Comparison of ENCODE assay signal across 36 cellular contexts in the genomic region with DNA sequence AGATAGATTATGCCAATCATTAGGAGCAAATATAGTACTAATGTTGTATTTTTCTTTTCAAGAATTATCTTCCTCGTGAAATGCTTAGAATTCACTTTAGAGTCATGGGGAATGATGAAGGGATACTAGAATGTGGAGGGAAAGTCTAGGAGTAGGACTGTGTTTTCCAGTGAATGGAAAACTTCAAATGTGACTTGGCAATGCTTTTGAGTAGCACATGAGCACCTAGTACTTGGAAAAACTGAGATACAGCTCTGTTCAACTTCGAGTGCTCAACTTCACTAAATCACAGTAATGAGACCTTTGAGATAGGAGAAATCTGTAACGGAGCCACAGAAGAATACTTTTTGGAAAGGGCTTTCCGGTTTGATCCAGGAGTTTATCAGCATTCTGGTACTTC.
"Had no signal": no experiment of that assay in that cellular context is flagged by ENCODE, and none has a peak within 500 bp of the region (broad histone marks: within the 10 kb centered on the region; RNA-seq: fewer than 3 reads in every experiment).

No MANE protein-coding gene starts in this region.

- H3K4me3 Mint-ChIP-seq: activated B cell treated with CpG ODN at 0.5 μM for 24 hours; activated CD4-positive, alpha-beta memory T cell treated with anti-CD3 and anti-CD28 coated beads for 36 hours; activated CD4-positive, alpha-beta T cell treated with anti-CD3 and anti-CD28 coated beads, Interleukin-2, amount 10 ng/mL, durations not matched to agents 7 days and 5 days; activated CD8-positive, alpha-beta T cell treated with anti-CD3 and anti-CD28 coated beads for 36 hours; activated naive CD4-positive, alpha-beta T cell treated with anti-CD3 and anti-CD28 coated beads for 36 hours; activated naive CD8-positive, alpha-beta T cell treated with anti-CD3 and anti-CD28 coated beads for 36 hours; activated T-cell treated with anti-CD3 and anti-CD28 coated beads, Interleukin-2, amount 50 U/mL, for 4 hours; activated T-cell treated with anti-CD3 and anti-CD28 coated beads, Interleukin-2, amount 50 U/mL, for 72 hours; activated T-helper 1 cell treated with anti-CD3 and anti-CD28 coated beads, Interleukin-12 subunit alpha, Interleukin-12 subunit beta, Interleukin-2, Interleukin-4 antibody, amounts not matched to agents 30 ng/mL and 10 ng/mL and 1 ng/mL, durations not matched to agents 14 hours and 24 hours and 36 hours; activated T-helper 17 cell treated with anti-CD3 and anti-CD28 coated beads, Interleukin-2, amount 50 U/mL, for 72 hours; central memory CD8-positive, alpha-beta T cell; T-helper 1 cell treated with Interleukin-12 subunit alpha and Interleukin-12 subunit beta and Interleukin-4 antibody, amounts not matched to agents 30 μg/mL and 1 μg/mL, for 36 hours; T-helper 2 cell treated with Interferon-gamma antibody and Interleukin-4, amounts not matched to agents 5 μg/mL and 100 μg/mL, for 36 hours had no signal

- H3K27me3 ChIP-seq: adrenal gland, body of pancreas, brain microvascular endothelial cell, breast epithelium had no signal

- H3K27me3 Mint-ChIP-seq: activated B cell treated with CpG ODN at 0.5 μM for 24 hours; activated CD4-positive, alpha-beta memory T cell treated with anti-CD3 and anti-CD28 coated beads for 36 hours; activated CD4-positive, alpha-beta T cell treated with anti-CD3 and anti-CD28 coated beads, Interleukin-2, amount 10 ng/mL, durations not matched to agents 7 days and 5 days; activated CD8-positive, alpha-beta T cell treated with anti-CD3 and anti-CD28 coated beads for 36 hours; activated naive CD8-positive, alpha-beta T cell treated with anti-CD3 and anti-CD28 coated beads for 36 hours; activated T-helper 17 cell treated with anti-CD3 and anti-CD28 coated beads, Interleukin-2, amount 50 U/mL, for 72 hours; central memory CD8-positive, alpha-beta T cell had no signal

- H3K27ac Mint-ChIP-seq: activated B cell treated with CpG ODN at 0.5 μM for 24 hours; activated CD4-positive, alpha-beta memory T cell treated with anti-CD3 and anti-CD28 coated beads for 36 hours; activated CD4-positive, alpha-beta T cell treated with anti-CD3 and anti-CD28 coated beads, Interleukin-2, amount 10 ng/mL, durations not matched to agents 7 days and 5 days; activated CD8-positive, alpha-beta T cell treated with anti-CD3 and anti-CD28 coated beads for 36 hours; activated naive CD4-positive, alpha-beta T cell treated with anti-CD3 and anti-CD28 coated beads for 36 hours; activated naive CD4-positive, alpha-beta T cell treated with anti-CD3 and anti-CD28 coated beads, Interleukin-2, amount 50 U/mL, for 72 hours; activated naive CD8-positive, alpha-beta T cell treated with anti-CD3 and anti-CD28 coated beads for 36 hours; activated T-cell treated with anti-CD3 and anti-CD28 coated beads, Interleukin-2, amount 50 U/mL, for 72 hours; activated T-helper 1 cell treated with anti-CD3 and anti-CD28 coated beads, Interleukin-12 subunit alpha, Interleukin-12 subunit beta, Interleukin-2, Interleukin-4 antibody, amounts not matched to agents 30 ng/mL and 10 ng/mL and 1 ng/mL, durations not matched to agents 14 hours and 24 hours and 36 hours; activated T-helper 17 cell treated with anti-CD3 and anti-CD28 coated beads, Interleukin-2, amount 50 U/mL, for 72 hours; T-helper 1 cell treated with Interleukin-12 subunit alpha and Interleukin-12 subunit beta and Interleukin-4 antibody, amounts not matched to agents 30 μg/mL and 1 μg/mL, for 36 hours; T-helper 2 cell treated with Interferon-gamma antibody and Interleukin-4, amounts not matched to agents 5 μg/mL and 100 μg/mL, for 36 hours had no signal

- H3K36me3 ChIP-seq: adrenal gland, brain microvascular endothelial cell, breast epithelium had no signal

- H3K4me1 Mint-ChIP-seq: activated B cell treated with CpG ODN at 0.5 μM for 24 hours; activated CD4-positive, alpha-beta T cell treated with anti-CD3 and anti-CD28 coated beads, Interleukin-2, amount 10 ng/mL, durations not matched to agents 7 days and 5 days had no signal

- H3K4me1 ChIP-seq: body of pancreas, breast epithelium had no signal

- H3K27ac ChIP-seq: adrenal gland, body of pancreas, brain microvascular endothelial cell, breast epithelium, VCaP had no signal

- DNase-seq: activated B cell treated with CpG ODN at 0.5 μM for 24 hours; activated CD4-positive, alpha-beta memory T cell treated with anti-CD3 and anti-CD28 coated beads for 36 hours; activated CD4-positive, alpha-beta T cell treated with anti-CD3 and anti-CD28 coated beads for 4 hours; activated CD4-positive, alpha-beta T cell treated with anti-CD3 and anti-CD28 coated beads, Interleukin-2, amount 10 ng/mL, durations not matched to agents 7 days and 5 days; activated CD4-positive, CD25-positive, alpha-beta regulatory T cell treated with anti-CD3 and anti-CD28 coated beads, Interleukin-2, amount 50 U/mL, for 72 hours; activated CD8-positive, alpha-beta memory T cell treated with anti-CD3 and anti-CD28 coated beads, Interleukin-2, amount 50 U/mL, for 4 hours; activated CD8-positive, alpha-beta T cell treated with anti-CD3 and anti-CD28 coated beads for 36 hours; activated effector memory CD4-positive, alpha-beta T cell treated with anti-CD3 and anti-CD28 coated beads, Interleukin-2, amount 50 U/mL, for 16 hours; activated gamma-delta T cell treated with Interleukin-2 at 50 U/mL for 16 hours; activated naive CD4-positive, alpha-beta T cell; activated naive CD4-positive, alpha-beta T cell treated with anti-CD3 and anti-CD28 coated beads for 36 hours; activated naive CD4-positive, alpha-beta T cell treated with anti-CD3 and anti-CD28 coated beads, Interleukin-2, amount 50 U/mL, for 16 hours; activated naive CD8-positive, alpha-beta T cell treated with anti-CD3 and anti-CD28 coated beads for 36 hours; activated T-cell treated with anti-CD3 and anti-CD28 coated beads for 4 hours; activated T-cell treated with anti-CD3 and anti-CD28 coated beads, Interleukin-2, amount 50 U/mL, for 1 hour; activated T-cell treated with anti-CD3 and anti-CD28 coated beads, Interleukin-2, amount 50 U/mL, for 4 hours; activated T-cell treated with anti-CD3 and anti-CD28 coated beads, Interleukin-2, amount 50 U/mL, for 72 hours; adrenal gland; amniotic stem cell; aorta; body of pancreas; brain microvascular endothelial cell; caudate nucleus; cerebellar nuclear complex; SW 1271; T-helper 1 cell; T-helper 2 cell; T-helper 9 cell had no signal

- H3K9me3 ChIP-seq: adrenal gland, body of pancreas, breast epithelium had no signal

- ATAC-seq: activated CD8-positive, alpha-beta T cell treated with anti-CD3 and anti-CD28 coated beads for 36 hours; activated naive CD4-positive, alpha-beta T cell treated with anti-CD3 and anti-CD28 coated beads, Interleukin-2, amount 50 U/mL, for 72 hours; activated T-cell treated with anti-CD3 and anti-CD28 coated beads, Interleukin-2, amount 50 U/mL, for 4 hours; activated T-cell treated with anti-CD3 and anti-CD28 coated beads, Interleukin-2, amount 50 U/mL, for 72 hours; activated T-helper 17 cell treated with anti-CD3 and anti-CD28 coated beads, Interleukin-2, amount 50 U/mL, for 72 hours; body of pancreas had no signal

- H3K9me3 Mint-ChIP-seq: activated B cell treated with CpG ODN at 0.5 μM for 24 hours; activated CD4-positive, alpha-beta memory T cell treated with anti-CD3 and anti-CD28 coated beads for 36 hours; activated CD4-positive, alpha-beta T cell treated with anti-CD3 and anti-CD28 coated beads, Interleukin-2, amount 10 ng/mL, durations not matched to agents 7 days and 5 days; activated CD8-positive, alpha-beta T cell treated with anti-CD3 and anti-CD28 coated beads for 36 hours; activated naive CD4-positive, alpha-beta T cell treated with anti-CD3 and anti-CD28 coated beads for 36 hours; activated naive CD4-positive, alpha-beta T cell treated with anti-CD3 and anti-CD28 coated beads, Interleukin-2, amount 50 U/mL, for 72 hours; activated naive CD8-positive, alpha-beta T cell treated with anti-CD3 and anti-CD28 coated beads for 36 hours; activated T-cell treated with anti-CD3 and anti-CD28 coated beads, Interleukin-2, amount 50 U/mL, for 4 hours; activated T-cell treated with anti-CD3 and anti-CD28 coated beads, Interleukin-2, amount 50 U/mL, for 72 hours; activated T-helper 1 cell treated with anti-CD3 and anti-CD28 coated beads, Interleukin-12 subunit alpha, Interleukin-12 subunit beta, Interleukin-2, Interleukin-4 antibody, amounts not matched to agents 30 ng/mL and 10 ng/mL and 1 ng/mL, durations not matched to agents 14 hours and 24 hours and 36 hours; activated T-helper 17 cell treated with anti-CD3 and anti-CD28 coated beads, Interleukin-2, amount 50 U/mL, for 72 hours; central memory CD8-positive, alpha-beta T cell; T-helper 1 cell treated with Interleukin-12 subunit alpha and Interleukin-12 subunit beta and Interleukin-4 antibody, amounts not matched to agents 30 μg/mL and 1 μg/mL, for 36 hours; T-helper 2 cell treated with Interferon-gamma antibody and Interleukin-4, amounts not matched to agents 5 μg/mL and 100 μg/mL, for 36 hours had no signal

- H3K4me3 ChIP-seq: adrenal gland, body of pancreas, breast epithelium had no signal
